In genomic region chr11:116916052-116916451, GRCh38 we compare ENCODE assay signal across 26 cellular contexts.
"Had no signal": no experiment of that assay in that cellular context is flagged by ENCODE, and none has a peak within 500 bp of the region (broad histone marks: within the 10 kb centered on the region; RNA-seq: fewer than 3 reads in every experiment).

No MANE protein-coding gene starts in this region.

- H3K27ac Mint-ChIP-seq: activated naive CD4-positive, alpha-beta T cell treated with anti-CD3 and anti-CD28 coated beads for 36 hours; activated naive CD8-positive, alpha-beta T cell treated with anti-CD3 and anti-CD28 coated beads, Interleukin-2, amount 10 ng/mL, durations not matched to agents 7 days and 5 days; brain; effector memory CD8-positive, alpha-beta T cell; nephron progenitor cell; stimulated activated memory B cell treated with anti-CD40 and anti-IgM and Interleukin-4, amounts not matched to agents 10 μg/mL and 1 μg/mL and 100 μg/mL, for 72 hours; stimulated activated naive CD8-positive, alpha-beta T cell treated with anti-CD3 and anti-CD28 coated beads, Interleukin-15, amount 100 ng/mL, for 72 hours; T-helper 1 cell treated with Interleukin-12 subunit alpha and Interleukin-12 subunit beta and Interleukin-4 antibody, amounts not matched to agents 30 μg/mL and 1 μg/mL, for 36 hours had no signal

- H3K4me3 Mint-ChIP-seq: activated naive CD4-positive, alpha-beta T cell treated with anti-CD3 and anti-CD28 coated beads for 36 hours; activated naive CD8-positive, alpha-beta T cell treated with anti-CD3 and anti-CD28 coated beads, Interleukin-2, amount 10 ng/mL, durations not matched to agents 7 days and 5 days; brain; effector memory CD8-positive, alpha-beta T cell; nephron progenitor cell; stimulated activated memory B cell treated with anti-CD40 and anti-IgM and Interleukin-4, amounts not matched to agents 10 μg/mL and 1 μg/mL and 100 μg/mL, for 72 hours; stimulated activated naive CD8-positive, alpha-beta T cell treated with anti-CD3 and anti-CD28 coated beads, Interleukin-15, amount 100 ng/mL, for 72 hours; T-helper 1 cell treated with Interleukin-12 subunit alpha and Interleukin-12 subunit beta and Interleukin-4 antibody, amounts not matched to agents 30 μg/mL and 1 μg/mL, for 36 hours had no signal

- ATAC-seq: activated CD4-positive, CD25-positive, alpha-beta regulatory T cell treated with anti-CD3 and anti-CD28 coated beads, Interleukin-2, amount 50 U/mL, for 24 hours; effector memory CD8-positive, alpha-beta T cell; esophagus mucosa; left ventricle myocardium superior; sciatic nerve; stimulated activated memory B cell treated with anti-CD40 and anti-IgM and Interleukin-4, amounts not matched to agents 10 μg/mL and 1 μg/mL and 100 μg/mL, for 72 hours; stimulated activated naive CD8-positive, alpha-beta T cell treated with anti-CD3 and anti-CD28 coated beads, Interleukin-15, amount 100 ng/mL, for 72 hours had no signal

- DNase-seq: activated CD4-positive, alpha-beta T cell treated with anti-CD3 and anti-CD28 coated beads for 48 hours; activated CD4-positive, alpha-beta T cell treated with anti-CD3 and anti-CD28 coated beads, Interleukin-2, amount 50 U/mL, for 48 hours; activated CD8-positive, alpha-beta memory T cell treated with anti-CD3 and anti-CD28 coated beads for 24 hours; activated effector memory CD4-positive, alpha-beta T cell treated with Interleukin-2 at 50 U/mL for 16 hours; activated naive CD4-positive, alpha-beta T cell treated with anti-CD3 and anti-CD28 coated beads for 36 hours; activated naive CD8-positive, alpha-beta T cell treated with anti-CD3 and anti-CD28 coated beads, Interleukin-2, amount 10 ng/mL, durations not matched to agents 7 days and 5 days; cortex of kidney; effector memory CD8-positive, alpha-beta T cell; left ventricle myocardium superior; nephron progenitor cell; ovary; retina; small intestine; stimulated activated CD4-positive, alpha-beta T cell treated with anti-CD3 and anti-CD28 coated beads, Interleukin-4, amount 100 ng/mL, for 4 hours; stimulated activated CD8-positive, alpha-beta memory T cell treated with anti-CD3 and anti-CD28 coated beads, Interleukin-4, amount 100 ng/mL, for 48 hours; stimulated activated naive CD8-positive, alpha-beta T cell treated with anti-CD3 and anti-CD28 coated beads, Interleukin-15, amount 100 ng/mL, for 72 hours; substantia nigra; T-helper 9 cell; thyroid gland; WERI-Rb-1 had no signal

- H3K27me3 Mint-ChIP-seq: activated naive CD8-positive, alpha-beta T cell treated with anti-CD3 and anti-CD28 coated beads, Interleukin-2, amount 10 ng/mL, durations not matched to agents 7 days and 5 days; brain; effector memory CD8-positive, alpha-beta T cell; stimulated activated memory B cell treated with anti-CD40 and anti-IgM and Interleukin-4, amounts not matched to agents 10 μg/mL and 1 μg/mL and 100 μg/mL, for 72 hours; stimulated activated naive CD8-positive, alpha-beta T cell treated with anti-CD3 and anti-CD28 coated beads, Interleukin-15, amount 100 ng/mL, for 72 hours had no signal

- H3K9me3 Mint-ChIP-seq: activated naive CD4-positive, alpha-beta T cell treated with anti-CD3 and anti-CD28 coated beads for 36 hours; activated naive CD8-positive, alpha-beta T cell treated with anti-CD3 and anti-CD28 coated beads, Interleukin-2, amount 10 ng/mL, durations not matched to agents 7 days and 5 days; brain; effector memory CD8-positive, alpha-beta T cell; nephron progenitor cell; stimulated activated memory B cell treated with anti-CD40 and anti-IgM and Interleukin-4, amounts not matched to agents 10 μg/mL and 1 μg/mL and 100 μg/mL, for 72 hours; stimulated activated naive CD8-positive, alpha-beta T cell treated with anti-CD3 and anti-CD28 coated beads, Interleukin-15, amount 100 ng/mL, for 72 hours; T-helper 1 cell treated with Interleukin-12 subunit alpha and Interleukin-12 subunit beta and Interleukin-4 antibody, amounts not matched to agents 30 μg/mL and 1 μg/mL, for 36 hours had no signal
